ENCODE assay signal across 1 cellular context in the genomic region with DNA sequence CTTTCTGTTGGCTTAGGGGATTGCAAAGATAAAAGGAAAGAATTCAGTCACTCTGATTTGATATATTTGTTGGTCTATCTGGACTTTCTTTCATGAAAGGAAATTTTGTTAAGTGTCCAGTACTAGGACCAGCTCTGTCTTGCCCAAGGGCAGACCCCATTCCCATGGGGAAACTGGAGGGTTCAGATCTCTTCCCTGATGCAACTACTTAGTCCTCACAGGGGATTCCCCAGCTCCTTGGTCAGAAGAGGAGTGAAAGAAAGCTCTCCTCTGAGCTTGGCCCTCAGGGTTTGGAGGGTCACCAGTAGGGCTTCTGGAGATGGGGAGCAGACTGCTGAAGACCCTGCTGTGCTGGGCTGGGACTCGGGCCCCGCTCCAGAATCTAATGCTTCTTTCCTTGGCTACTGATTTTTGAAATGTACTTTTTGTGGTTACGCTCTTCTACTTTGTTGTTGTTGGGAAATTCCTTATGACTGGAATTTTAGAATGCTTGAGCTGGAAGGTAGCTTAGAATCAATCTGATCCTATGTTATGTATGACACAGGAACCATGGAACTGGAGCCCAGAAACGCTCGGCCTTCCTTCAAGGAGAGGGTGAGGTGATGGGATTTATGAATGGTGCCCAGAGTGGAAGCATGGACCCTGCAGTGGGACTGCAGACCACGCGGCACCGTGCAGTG.
TF ChIP-seq lines count a peak whose summit lies in the region.

No MANE protein-coding gene starts in this region.

TF ChIP-seq in H1, 55 proteins besides CTCF, POLR2A, EP300 and RAD21:
- TF ChIP-seq TAF7 (optimal IDR thresholded peaks at IDR 0.05; ENCODE audit: borderline replicate concordance, low read depth, low read length), result no peak
- TF ChIP-seq ASH2L (IDR thresholded peaks at IDR 0.05; ENCODE audit: low read length), result no peak
- no peak for TF ChIP-seq CREB1 (IDR thresholded peaks at IDR 0.05)
- no peak for TF ChIP-seq NANOG (IDR thresholded peaks at IDR 0.05; ENCODE audit: insufficient read depth, low read depth, low read length, poor library complexity, severe bottlenecking)
- no peak for TF ChIP-seq POU5F1 (IDR thresholded peaks at IDR 0.05; ENCODE audit: low read depth, low read length)
- TF ChIP-seq RXRA (IDR thresholded peaks at IDR 0.05; ENCODE audit: insufficient read depth, low read depth, low read length), result no peak
- no peak for TF ChIP-seq SP1 (IDR thresholded peaks at IDR 0.05; ENCODE audit: low read depth, low read length)
- TF ChIP-seq CTBP2 (IDR thresholded peaks at IDR 0.05; ENCODE audit: borderline replicate concordance, insufficient read depth, insufficient read length, low read length), result no peak
- TF ChIP-seq PHF8 (conservative IDR thresholded peaks at IDR 0.05; ENCODE audit: low read depth, low read length), result no peak
